Comparison of ENCODE assay signal across 9 cellular contexts in the genomic region with DNA sequence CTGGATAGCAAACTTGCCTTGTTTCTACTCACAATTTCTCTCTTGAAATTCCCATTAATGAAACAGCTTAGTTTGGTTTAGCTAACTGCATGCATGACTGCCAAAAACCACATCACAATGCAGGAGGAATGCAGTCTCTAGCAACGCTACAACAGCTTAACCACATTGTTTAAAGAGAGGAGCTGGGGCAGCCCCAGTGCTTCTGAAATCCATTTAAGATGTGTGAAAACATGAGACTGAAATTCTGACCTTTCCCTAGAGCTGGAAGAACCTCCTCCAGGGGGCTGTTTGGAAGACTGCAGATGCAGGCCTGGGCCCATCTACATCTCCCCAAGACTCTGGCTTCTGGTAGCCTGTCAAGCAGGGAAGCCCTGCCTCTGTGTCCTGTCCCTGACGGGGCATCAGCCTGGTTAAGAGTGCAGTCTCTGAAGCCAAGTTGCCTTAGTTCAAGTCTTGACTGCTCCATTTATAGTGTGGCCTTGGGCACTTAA.
DNase-seq lines count a peak whose midpoint lies in the region; ATAC-seq and TF ChIP-seq lines count a peak whose summit lies in the region.
"Had no signal": no experiment of that assay in that cellular context is flagged by ENCODE, and none has a peak within 500 bp of the region (broad histone marks: within the 10 kb centered on the region; RNA-seq: fewer than 3 reads in every experiment).

No MANE protein-coding gene starts in this region.

- ATAC-seq in GM19043 (IDR thresholded peaks at IDR 0.05; ENCODE audit: low read depth, unreplicated experiment) (peak; percentile 46), HG03097 (IDR thresholded peaks at IDR 0.05; ENCODE audit: low FRiP score, unreplicated experiment) (no peak), HG02588 (IDR thresholded peaks at IDR 0.05; ENCODE audit: unreplicated experiment) (no peak)

- TF ChIP-seq CTCF in fibroblast of mammary gland (conservative IDR thresholded peaks at IDR 0.05; ENCODE audit: control insufficient read depth, insufficient read depth, low read depth, low read length): peak; percentile 11

- DNase-seq in NCI-H2107 (lab: John Stamatoyannopoulos, UW): peak; percentile 40
- peak; percentile 95 for DNase-seq in fibroblast of mammary gland (ENCODE audit: low read depth)
- peak; percentile 81 for DNase-seq in smooth muscle cell of the brain vasculature (ENCODE audit: low read depth, low spot score)
- DNase-seq in C1 segment of cervical spinal cord (lab: John Stamatoyannopoulos, UW): no peak
- DNase-seq: NCI-H187; stimulated activated CD4-positive, alpha-beta T cell treated with anti-CD3 and anti-CD28 coated beads, Interleukin-4, amount 100 ng/mL, for 4 hours had no signal

- H3K4me3 ChIP-seq in fibroblast of mammary gland (ENCODE audit: control insufficient read depth, low read depth, low read length): no peak overlapping the region

Comparison
In these comparisons a context has a peak if more than half of its experiments do, and no peak if none do; other contexts are left out.
1. DNase-seq: peak in NCI-H2107 (single experiment), fibroblast of mammary gland (single experiment) and smooth muscle cell of the brain vasculature (single experiment); none in C1 segment of cervical spinal cord (0 of 14).